ENCODE assay signal across 8 cellular contexts in the genomic region with DNA sequence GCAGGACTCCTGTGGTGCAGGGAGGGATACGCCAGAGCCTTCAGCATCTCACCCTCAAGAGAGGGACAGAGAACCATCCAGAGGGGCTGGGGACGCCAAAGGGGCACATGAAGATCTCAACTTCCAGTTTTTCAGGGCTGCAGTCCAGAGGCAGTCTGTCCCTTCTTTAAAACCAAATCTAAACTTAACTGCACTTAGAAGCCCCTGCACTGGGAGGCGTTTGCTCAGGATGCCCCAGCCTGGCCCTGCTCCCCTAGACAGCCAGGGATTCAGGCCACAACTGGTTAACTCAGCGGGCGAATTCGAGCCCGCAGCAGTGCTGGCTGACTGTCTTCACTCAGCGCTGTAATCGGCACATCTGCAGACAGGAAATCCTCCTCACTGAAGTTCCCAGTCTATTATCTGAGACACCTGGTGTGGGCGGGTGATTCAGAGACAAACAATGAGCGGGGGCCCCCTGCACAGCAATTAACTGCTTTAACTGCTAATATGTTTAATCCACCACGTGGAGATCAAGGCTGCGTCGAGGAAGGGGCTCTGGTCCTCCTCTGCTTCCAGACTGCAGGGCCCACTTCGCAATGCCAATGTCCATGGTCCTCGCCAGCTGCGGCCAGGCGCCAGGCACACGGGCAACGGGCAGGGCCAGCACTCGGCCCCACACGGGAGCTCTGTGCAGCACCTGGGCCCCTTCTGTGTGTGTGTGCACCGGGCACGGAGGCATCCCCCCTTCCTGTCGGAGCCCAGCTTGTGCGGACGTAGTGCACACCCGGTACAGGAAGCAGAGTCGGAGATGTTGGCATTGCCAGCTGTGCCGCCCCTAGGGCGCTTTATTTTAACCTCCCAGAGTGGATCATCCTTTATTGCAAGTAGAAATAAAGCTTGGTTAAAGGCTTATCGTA. TPM values are rescaled to one million over a fixed set of nuclear protein-coding genes. Genes with fewer than 3 reads are reported as not detected.
DNase-seq lines count a peak whose midpoint lies in the region; ATAC-seq and TF ChIP-seq lines count a peak whose summit lies in the region.

No MANE protein-coding gene starts in this region.

- TF ChIP-seq POLR2A in Raji (IDR thresholded peaks at IDR 0.05; ENCODE audit: insufficient read depth, low read depth, low read length) = peak; percentile 48

- DNase-seq in ELF-1 (ENCODE audit: low read depth, low spot score) (peak; percentile 89), iPS DF 4.7 (ENCODE audit: extremely low read depth, low spot score) (peak; percentile 60), Ammon's horn (ENCODE audit: low spot score) (no peak)
- peak; percentile 73 for DNase-seq in activated effector memory CD4-positive, alpha-beta T cell treated with Interleukin-2 at 50 U/mL for 16 hours
- peak; percentile 80 for DNase-seq in stimulated activated CD4-positive, alpha-beta T cell treated with anti-CD3 and anti-CD28 coated beads, Interleukin-15, amount 100 ng/mL, for 48 hours (ENCODE audit: low read depth in 2 of 2)

- ATAC-seq in HG03039 (IDR thresholded peaks at IDR 0.05; ENCODE audit: unreplicated experiment) = no peak

- H3K4me1 ChIP-seq in HUES64 (ENCODE audit: insufficient read depth, low read length) = peaks cover 26% of the 10 kb centered on the region

- WGBS in HUES64 = 45% methylated on average over 32 of the region's 32 CpGs

- no peak overlapping the region for H3K4me3 ChIP-seq in HUES64 (ENCODE audit: low read length)

- H3K27ac ChIP-seq in HUES64 (ENCODE audit: low read depth, low read length) = peak overlapping the region; percentile 72

- H3K9me3 ChIP-seq in HUES64 (ENCODE audit: insufficient read depth, low read depth, low read length) = no peaks in the 10 kb centered on the region

- H3K36me3 ChIP-seq in HUES64 (ENCODE audit: insufficient read depth, low read length) = no peaks in the 10 kb centered on the region

- H3K9ac ChIP-seq in HUES64 (ENCODE audit: low read depth, low read length) = peak overlapping the region; percentile 45

- no peaks in the 10 kb centered on the region for H3K27me3 ChIP-seq in HUES64 (ENCODE audit: insufficient read depth, low read length)

RNA-seq across cellular contexts. Expression of gene GNB1L, which starts 36.9 kb away (rescaled TPM):
- 9.5 TPM for polyA plus RNA-seq in HUES64 (2013, experiment 1 of 2)
- 11.0 TPM for polyA plus RNA-seq in HUES64 (2013, experiment 2 of 2)

RNA-seq across cellular contexts. Expression of gene RTL10, which starts 36.9 kb away (rescaled TPM):
- 9.9 TPM for polyA plus RNA-seq in HUES64 (2013, experiment 1 of 2)
- 9.8 TPM for polyA plus RNA-seq in HUES64 (2013, experiment 2 of 2)

RNA-seq across cellular contexts. Expression of gene COMT, which starts 50.0 kb away (rescaled TPM):
- polyA plus RNA-seq in HUES64 (2013, experiment 1 of 2) = 39.3 TPM
- 49.7 TPM for polyA plus RNA-seq in HUES64 (2013, experiment 2 of 2)

RNA-seq across cellular contexts. Expression of gene TXNRD2, which starts 50.0 kb away (rescaled TPM):
- polyA plus RNA-seq in HUES64 (2013, experiment 1 of 2) = 12.2 TPM
- 12.3 TPM for polyA plus RNA-seq in HUES64 (2013, experiment 2 of 2)
